Comparison of ENCODE assay signal across 19 cellular contexts in genomic region chr2:225319872-225320271, GRCh38.
DNase-seq lines count a peak whose midpoint lies in the region; ATAC-seq and TF ChIP-seq lines count a peak whose summit lies in the region.
"Had no signal": no experiment of that assay in that cellular context is flagged by ENCODE, and none has a peak within 500 bp of the region (broad histone marks: within the 10 kb centered on the region; RNA-seq: fewer than 3 reads in every experiment).

No MANE protein-coding gene starts in this region.

- no peaks in the 10 kb centered on the region for H3K36me3 ChIP-seq in SK-N-SH (replicated peaks in 1 of 2; ENCODE audit: control insufficient read depth in 1 of 2, insufficient read depth in 2 of 2, low read length in 1 of 2)
- H3K36me3 ChIP-seq in endodermal cell (ENCODE audit: control insufficient read depth, insufficient read depth, low read length): no peaks in the 10 kb centered on the region
- H3K36me3 ChIP-seq: BLaER1, HAP-1 had no signal

- no peaks in the 10 kb centered on the region for H3K9me2 ChIP-seq in SK-N-SH

- no peak overlapping the region for H2AFZ ChIP-seq in SK-N-SH (ENCODE audit: low read depth)
- H2AFZ ChIP-seq: GM23338 had no signal

- no peak overlapping the region for H3K27ac Mint-ChIP-seq in endodermal cell
- H3K27ac Mint-ChIP-seq: CD4-positive, CD25-positive, alpha-beta regulatory T cell; CD8-positive, alpha-beta T cell; GM23338; HFFc6 had no signal

- H3K4me3 Mint-ChIP-seq in endodermal cell: no peak overlapping the region
- H3K4me3 Mint-ChIP-seq: CD4-positive, CD25-positive, alpha-beta regulatory T cell; CD8-positive, alpha-beta T cell; GM23338; HFFc6 had no signal

- H3K9ac ChIP-seq in SK-N-SH (no peak overlapping the region), endodermal cell (ENCODE audit: extremely low read depth, low read length, poor library complexity, severe bottlenecking) (no peak overlapping the region)
- H3K9ac ChIP-seq: BLaER1 had no signal

- no peaks in the 10 kb centered on the region for H3F3A ChIP-seq in SK-N-SH (replicated peaks; ENCODE audit: insufficient read depth)

- H3K79me2 ChIP-seq in SK-N-SH (ENCODE audit: insufficient read depth): no peaks in the 10 kb centered on the region

- H3K27me3 ChIP-seq in SK-N-SH (ENCODE audit: insufficient read depth) (no peaks in the 10 kb centered on the region), endodermal cell (ENCODE audit: control insufficient read depth, insufficient read depth, low read length, poor library complexity, severe bottlenecking) (no peaks in the 10 kb centered on the region)
- H3K27me3 ChIP-seq: BLaER1 had no signal

- peaks cover 1% of the 10 kb centered on the region for H3K36me3 Mint-ChIP-seq in endodermal cell (ENCODE audit: low read depth)
- H3K36me3 Mint-ChIP-seq: CD4-positive, CD25-positive, alpha-beta regulatory T cell; CD8-positive, alpha-beta T cell had no signal

- TF ChIP-seq CTCF in SK-N-SH (IDR thresholded peaks at IDR 0.05) (no peak), endodermal cell (conservative IDR thresholded peaks at IDR 0.05) (no peak)

- H3K4me2 ChIP-seq in SK-N-SH: no peak overlapping the region
- H3K4me2 ChIP-seq: BLaER1, GM23338 had no signal

- DNase-seq in NCI-H2171 (lab: John Stamatoyannopoulos, UW) (peak; percentile 46), NCI-H2227 treated with DMSO at 0.1 percent for 48 hours (lab: John Stamatoyannopoulos, UW) (peak; percentile 2), SK-N-SH (peak; percentile 36), endodermal cell (no peak), kidney glomerular epithelial cell (lab: John Stamatoyannopoulos, UW) (no peak), NCI-H526 treated with DMSO at 0.1 percent for 48 hours (lab: John Stamatoyannopoulos, UW) (no peak), midbrain (lab: John Stamatoyannopoulos, UW) (no peak)
- DNase-seq: Caco-2; CD4-positive, CD25-positive, alpha-beta regulatory T cell; CD8-positive, alpha-beta T cell; DMS53; DMS79 treated with DMSO at 0.1 percent for 48 hours; GF-D8; HFFc6 had no signal

- no peak for ATAC-seq in HG03280 (IDR thresholded peaks at IDR 0.05; ENCODE audit: unreplicated experiment)
- ATAC-seq: CD8-positive, alpha-beta T cell; GM23338 had no signal

- no peaks in the 10 kb centered on the region for H3K27me3 Mint-ChIP-seq in endodermal cell (ENCODE audit: insufficient read depth)
- H3K27me3 Mint-ChIP-seq: CD4-positive, CD25-positive, alpha-beta regulatory T cell had no signal

- 0 out of 2 replicates have a peak, but pooled peaks have one; percentile 7 for TF ChIP-seq RAD21 in SK-N-SH (IDR thresholded peaks at IDR 0.05; ENCODE audit: low read length)

- peaks cover 14% of the 10 kb centered on the region for H3K9me3 Mint-ChIP-seq in endodermal cell
- H3K9me3 Mint-ChIP-seq: HFFc6 had no signal

- H3K27ac ChIP-seq in SK-N-SH (ENCODE audit: low read depth in 2 of 2, low read length in 1 of 2) (peak overlapping the region in 1 of 2 experiments; percentile 22; a peak in 2 of 4 replicates), endodermal cell (ENCODE audit: low read depth, low read length) (no peak overlapping the region)
- H3K27ac ChIP-seq: BLaER1, C4-2B had no signal

- H4K20me1 ChIP-seq in SK-N-SH (ENCODE audit: insufficient read depth): no peaks in the 10 kb centered on the region
- H4K20me1 ChIP-seq: BLaER1 had no signal

- no peaks in the 10 kb centered on the region for H3K4me1 Mint-ChIP-seq in endodermal cell
- H3K4me1 Mint-ChIP-seq: CD4-positive, CD25-positive, alpha-beta regulatory T cell; GM23338 had no signal

- peak in 1 of 2 experiments; percentile 70; a peak in 2 of 4 replicates for TF ChIP-seq EP300 in SK-N-SH (IDR thresholded peaks at IDR 0.05; ENCODE audit: borderline replicate concordance in 1 of 2, low read depth in 1 of 2, low read length in 1 of 2)

- H3K9me3 ChIP-seq in SK-N-SH (no peaks in the 10 kb centered on the region), endodermal cell (ENCODE audit: control insufficient read depth, low read length) (peaks cover 30% of the 10 kb centered on the region)
- H3K9me3 ChIP-seq: Caco-2, HAP-1 had no signal

- H3K4me1 ChIP-seq in SK-N-SH (ENCODE audit: control insufficient read depth in 1 of 2, insufficient read depth in 2 of 2, low read depth in 1 of 2, low read length in 1 of 2) (no peaks in the 10 kb centered on the region), endodermal cell (ENCODE audit: control insufficient read depth, insufficient read depth, low read length) (no peaks in the 10 kb centered on the region)
- H3K4me1 ChIP-seq: BLaER1, Caco-2, HAP-1 had no signal

- POLR2A ChIA-PET in SK-N-SH (lab: Yijun Ruan, JAX): interaction anchor here (0.5 to 1.0 kb wide), 2 partner anchors 110 to 696 kb away, joined by 3 to 5 read pairs; no protein-coding TSS in a partner anchor

- CTCF ChIA-PET in SK-N-SH (lab: Yijun Ruan, JAX): interaction anchor here (0.9 to 1.3 kb wide), 2 partner anchors 30 to 84 kb away, joined by 3 read pairs; no protein-coding TSS in a partner anchor

- H3K4me3 ChIP-seq in SK-N-SH (ENCODE audit: low read depth in 2 of 2, low read length in 1 of 2): no peak overlapping the region
- peak overlapping the region; percentile 34 for H3K4me3 ChIP-seq in endodermal cell (ENCODE audit: low read length)
- H3K4me3 ChIP-seq: BLaER1, GM23338, HAP-1 had no signal

TF ChIP-seq in SK-N-SH, 30 proteins besides CTCF, POLR2A, EP300 and RAD21 (continues in another document):
- TF ChIP-seq RCOR1 (IDR thresholded peaks at IDR 0.05; ENCODE audit: low read length): peak; percentile 50; the same call in 1 of the 2 replicates
- TF ChIP-seq REST (IDR thresholded peaks at IDR 0.05; ENCODE audit: low read depth, low read length): no peak
- TF ChIP-seq FOXJ3 (CRISPR knock-in tag; IDR thresholded peaks at IDR 0.05): no peak
- no peak for TF ChIP-seq ZBTB33 (IDR thresholded peaks at IDR 0.05; ENCODE audit: borderline replicate concordance, low read depth)
- TF ChIP-seq NFIC (IDR thresholded peaks at IDR 0.05; ENCODE audit: borderline replicate concordance): no peak
- no peak for TF ChIP-seq TAF1 (IDR thresholded peaks at IDR 0.05; ENCODE audit: borderline replicate concordance, low read depth, low read length)
- TF ChIP-seq USF1 (IDR thresholded peaks at IDR 0.05; ENCODE audit: borderline replicate concordance, low read depth): peak; percentile 25; the same call in 1 of the 2 replicates
- no peak for TF ChIP-seq SMC3 (IDR thresholded peaks at IDR 0.05; ENCODE audit: low read depth, low read length)
- TF ChIP-seq MXI1 (IDR thresholded peaks at IDR 0.05; ENCODE audit: low read depth, low read length): no peak
- TF ChIP-seq MAX (IDR thresholded peaks at IDR 0.05; ENCODE audit: low read depth): no peak
- no peak for TF ChIP-seq FOSL2 (IDR thresholded peaks at IDR 0.05; ENCODE audit: borderline replicate concordance, low read depth)
- TF ChIP-seq RFX5 (IDR thresholded peaks at IDR 0.05; ENCODE audit: low read length): no peak
- no peak for TF ChIP-seq SIN3A (IDR thresholded peaks at IDR 0.05; ENCODE audit: borderline replicate concordance, low read depth, low read length)
- 0 out of 2 replicates have a peak, but pooled peaks have one; percentile 10 for TF ChIP-seq TCF12 (IDR thresholded peaks at IDR 0.05)

Comparison
In these comparisons a context has a peak if more than half of its experiments do, and no peak if none do; other contexts are left out.
1. DNase-seq: peak in NCI-H2171 (single experiment), NCI-H2227 treated with DMSO at 0.1 percent for 48 hours (single experiment) and SK-N-SH (single experiment); none in endodermal cell (single experiment), kidney glomerular epithelial cell (single experiment), NCI-H526 treated with DMSO at 0.1 percent for 48 hours (single experiment) and midbrain (single experiment).